Comparison of ENCODE assay signal across 1 cellular context in genomic region chr12:5506295-5506694, GRCh38.
TF ChIP-seq lines count a peak whose summit lies in the region.

No MANE protein-coding gene starts in this region.

TF ChIP-seq in IMR-90, 13 proteins besides CTCF, POLR2A, EP300 and RAD21 (continued from another document):
- no peak for TF ChIP-seq RCOR1 (IDR thresholded peaks at IDR 0.05; ENCODE audit: insufficient replicate concordance, low read length)
- no peak for TF ChIP-seq MAFK (IDR thresholded peaks at IDR 0.05; ENCODE audit: low read depth, low read length)
- no peak for TF ChIP-seq MXI1 (IDR thresholded peaks at IDR 0.05; ENCODE audit: borderline replicate concordance, low read depth, low read length)
- TF ChIP-seq, protein P1, sequence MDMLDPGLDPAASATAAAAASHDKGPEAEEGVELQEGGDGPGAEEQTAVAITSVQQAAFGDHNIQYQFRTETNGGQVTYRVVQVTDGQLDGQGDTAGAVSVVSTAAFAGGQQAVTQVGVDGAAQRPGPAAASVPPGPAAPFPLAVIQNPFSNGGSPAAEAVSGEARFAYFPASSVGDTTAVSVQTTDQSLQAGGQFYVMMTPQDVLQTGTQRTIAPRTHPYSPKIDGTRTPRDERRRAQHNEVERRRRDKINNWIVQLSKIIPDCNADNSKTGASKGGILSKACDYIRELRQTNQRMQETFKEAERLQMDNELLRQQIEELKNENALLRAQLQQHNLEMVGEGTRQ (IDR thresholded peaks at IDR 0.05; ENCODE audit: low read depth, low read length): no peak
- no peak for TF ChIP-seq MAZ (IDR thresholded peaks at IDR 0.05; ENCODE audit: borderline replicate concordance, low read depth, low read length)
- no peak for TF ChIP-seq NFE2L2 (IDR thresholded peaks at IDR 0.05; ENCODE audit: low read depth, low read length)
- no peak for TF ChIP-seq SMC3 (IDR thresholded peaks at IDR 0.05; ENCODE audit: low read depth, low read length)
- no peak for TF ChIP-seq CHD1 (IDR thresholded peaks at IDR 0.05; ENCODE audit: low read depth, low read length)
- TF ChIP-seq FOS (IDR thresholded peaks at IDR 0.05; ENCODE audit: low read depth, low read length): no peak
